Comparison of ENCODE assay signal across 32 cellular contexts in genomic region chr14:59816931-59817330, GRCh38. TPM values are rescaled to one million over a fixed set of nuclear protein-coding genes. Genes with fewer than 3 reads are reported as not detected.
"Had no signal": no experiment of that assay in that cellular context is flagged by ENCODE, and none has a peak within 500 bp of the region (broad histone marks: within the 10 kb centered on the region; RNA-seq: fewer than 3 reads in every experiment).

No MANE protein-coding gene starts in this region.

- H3K36me3 Mint-ChIP-seq: activated naive CD4-positive, alpha-beta T cell treated with anti-CD3 and anti-CD28 coated beads, Interleukin-2, amount 50 U/mL, for 24 hours; activated naive CD8-positive, alpha-beta T cell treated with anti-CD3 and anti-CD28 coated beads for 36 hours had no signal

- H3K9me3 Mint-ChIP-seq: activated naive CD4-positive, alpha-beta T cell treated with anti-CD3 and anti-CD28 coated beads, Interleukin-2, amount 50 U/mL, for 24 hours; activated naive CD8-positive, alpha-beta T cell treated with anti-CD3 and anti-CD28 coated beads for 36 hours; activated T-cell treated with anti-CD3 and anti-CD28 coated beads, Interleukin-2, amount 50 U/mL, for 4 hours; activated T-helper 17 cell treated with anti-CD3 and anti-CD28 coated beads, Interleukin-2, amount 50 U/mL, for 72 hours; T-helper 2 cell treated with Interferon-gamma antibody and Interleukin-4, amounts not matched to agents 5 μg/mL and 100 μg/mL, for 36 hours had no signal

- H3K27ac ChIP-seq: ascending aorta, breast epithelium, cardiac muscle cell, colonic mucosa, dorsolateral prefrontal cortex, WERI-Rb-1 had no signal

- H3K9me3 ChIP-seq: ascending aorta, colonic mucosa had no signal

- H3K27ac Mint-ChIP-seq: activated B cell treated with CpG ODN at 0.5 μM for 24 hours; activated CD8-positive, alpha-beta T cell treated with anti-CD3 and anti-CD28 coated beads for 36 hours; activated naive CD4-positive, alpha-beta T cell treated with anti-CD3 and anti-CD28 coated beads, Interleukin-2, amount 50 U/mL, for 24 hours; activated naive CD8-positive, alpha-beta T cell treated with anti-CD3 and anti-CD28 coated beads for 36 hours; activated T-helper 17 cell treated with anti-CD3 and anti-CD28 coated beads, Interleukin-2, amount 50 U/mL, for 72 hours; brain; effector memory CD8-positive, alpha-beta T cell; T-helper 17 cell; T-helper 2 cell treated with Interferon-gamma antibody and Interleukin-4, amounts not matched to agents 5 μg/mL and 100 μg/mL, for 36 hours had no signal

- ATAC-seq: activated CD4-positive, CD25-positive, alpha-beta regulatory T cell treated with anti-CD3 and anti-CD28 coated beads, Interleukin-2, amount 50 U/mL, for 24 hours; activated CD8-positive, alpha-beta T cell treated with anti-CD3 and anti-CD28 coated beads for 36 hours; activated T-cell treated with anti-CD3 and anti-CD28 coated beads, Interleukin-2, amount 50 U/mL, for 4 hours; activated T-helper 17 cell treated with anti-CD3 and anti-CD28 coated beads, Interleukin-2, amount 50 U/mL, for 72 hours; effector memory CD8-positive, alpha-beta T cell; esophagus mucosa; T-helper 17 cell had no signal

- FAIRE-seq: frontal cortex had no signal

- H3K4me1 ChIP-seq: ascending aorta, breast epithelium, colonic mucosa had no signal

- H3K4me3 Mint-ChIP-seq: activated B cell treated with CpG ODN at 0.5 μM for 24 hours; activated CD8-positive, alpha-beta T cell treated with anti-CD3 and anti-CD28 coated beads for 36 hours; activated naive CD4-positive, alpha-beta T cell treated with anti-CD3 and anti-CD28 coated beads, Interleukin-2, amount 50 U/mL, for 24 hours; activated naive CD8-positive, alpha-beta T cell treated with anti-CD3 and anti-CD28 coated beads for 36 hours; activated T-cell treated with anti-CD3 and anti-CD28 coated beads, Interleukin-2, amount 50 U/mL, for 4 hours; activated T-helper 17 cell treated with anti-CD3 and anti-CD28 coated beads, Interleukin-2, amount 50 U/mL, for 72 hours; brain; effector memory CD8-positive, alpha-beta T cell; T-helper 17 cell; T-helper 2 cell treated with Interferon-gamma antibody and Interleukin-4, amounts not matched to agents 5 μg/mL and 100 μg/mL, for 36 hours had no signal

- H3K4me3 ChIP-seq: ascending aorta, breast epithelium, cardiac muscle cell, colonic mucosa, dorsolateral prefrontal cortex had no signal

- H3K27me3 ChIP-seq: ascending aorta, breast epithelium, cardiac muscle cell, dorsolateral prefrontal cortex had no signal

- H3K36me3 ChIP-seq: ascending aorta, breast epithelium, cardiac muscle cell, colonic mucosa, WERI-Rb-1 had no signal

- DNase-seq: activated B cell treated with CpG ODN at 0.5 μM for 24 hours; activated CD4-positive, alpha-beta T cell treated with anti-CD3 and anti-CD28 coated beads for 48 hours; activated CD4-positive, alpha-beta T cell treated with anti-CD3 and anti-CD28 coated beads, Interleukin-2, amount 50 U/mL, for 1 hour; activated CD4-positive, alpha-beta T cell treated with anti-CD3 and anti-CD28 coated beads, Interleukin-2, amount 50 U/mL, for 48 hours; activated CD8-positive, alpha-beta memory T cell treated with anti-CD3 and anti-CD28 coated beads for 24 hours; activated CD8-positive, alpha-beta T cell treated with anti-CD3 and anti-CD28 coated beads for 36 hours; activated effector memory CD4-positive, alpha-beta T cell treated with Interleukin-2 at 50 U/mL for 16 hours; activated gamma-delta T cell treated with Interleukin-2 at 50 U/mL for 16 hours; activated naive CD4-positive, alpha-beta T cell treated with Interleukin-2 at 50 U/mL for 16 hours; activated naive CD8-positive, alpha-beta T cell treated with anti-CD3 and anti-CD28 coated beads for 36 hours; activated T-cell treated with anti-CD3 and anti-CD28 coated beads, Interleukin-2, amount 50 U/mL, for 4 hours; central memory CD4-positive, alpha-beta T cell; cerebellar nuclear complex; colonic mucosa; dorsolateral prefrontal cortex; effector memory CD8-positive, alpha-beta T cell; foreskin fibroblast; head of caudate nucleus; hippocampal formation; T-helper 17 cell; T1000; WERI-Rb-1 had no signal

- H3K27me3 Mint-ChIP-seq: activated B cell treated with CpG ODN at 0.5 μM for 24 hours; activated T-helper 17 cell treated with anti-CD3 and anti-CD28 coated beads, Interleukin-2, amount 50 U/mL, for 72 hours; brain; effector memory CD8-positive, alpha-beta T cell had no signal

- H3K4me1 Mint-ChIP-seq: activated B cell treated with CpG ODN at 0.5 μM for 24 hours; activated naive CD4-positive, alpha-beta T cell treated with anti-CD3 and anti-CD28 coated beads, Interleukin-2, amount 50 U/mL, for 24 hours; activated naive CD8-positive, alpha-beta T cell treated with anti-CD3 and anti-CD28 coated beads for 36 hours; activated T-helper 17 cell treated with anti-CD3 and anti-CD28 coated beads, Interleukin-2, amount 50 U/mL, for 72 hours; T-helper 17 cell had no signal

RNA-seq across cellular contexts. Expression of gene RTN1, which starts 53.6 kb away (rescaled TPM):
- total RNA-seq: activated B cell treated with CpG ODN at 0.5 μM for 24 hours; activated CD8-positive, alpha-beta T cell treated with anti-CD3 and anti-CD28 coated beads for 36 hours; activated naive CD8-positive, alpha-beta T cell treated with anti-CD3 and anti-CD28 coated beads for 36 hours; activated T-cell treated with anti-CD3 and anti-CD28 coated beads, Interleukin-2, amount 50 U/mL, for 4 hours; activated T-helper 17 cell treated with anti-CD3 and anti-CD28 coated beads, Interleukin-2, amount 50 U/mL, for 72 hours had no signal
